In the genomic region with DNA sequence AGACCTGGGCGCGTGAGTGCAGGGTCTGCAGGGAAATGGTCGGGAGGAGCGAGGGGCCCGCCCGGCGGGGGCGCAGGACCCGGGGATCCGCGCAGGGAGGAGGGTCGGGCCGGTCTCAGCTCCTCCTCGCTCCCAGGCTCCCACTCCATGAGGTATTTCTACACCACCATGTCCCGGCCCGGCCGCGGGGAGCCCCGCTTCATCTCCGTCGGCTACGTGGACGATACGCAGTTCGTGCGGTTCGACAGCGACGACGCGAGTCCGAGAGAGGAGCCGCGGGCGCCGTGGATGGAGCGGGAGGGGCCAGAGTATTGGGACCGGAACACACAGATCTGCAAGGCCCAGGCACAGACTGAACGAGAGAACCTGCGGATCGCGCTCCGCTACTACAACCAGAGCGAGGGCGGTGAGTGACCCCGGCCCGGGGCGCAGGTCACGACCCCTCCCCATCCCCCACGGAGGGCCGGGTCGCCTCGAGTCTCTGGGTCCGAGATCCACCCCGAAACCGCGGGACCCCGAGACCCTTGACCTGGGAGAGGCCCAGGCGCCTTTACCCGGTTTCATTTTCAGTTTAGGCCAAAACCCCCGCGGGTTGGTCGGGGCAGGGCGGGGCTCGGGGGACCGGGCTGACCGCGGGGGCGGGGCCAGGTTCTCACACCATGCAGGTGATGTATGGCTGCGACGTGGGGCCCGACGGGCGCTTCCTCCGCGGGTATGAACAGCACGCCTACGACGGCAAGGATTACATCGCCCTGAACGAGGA, we compare ENCODE assay signal across 8 cellular contexts. TPM values are rescaled to one million over a fixed set of nuclear protein-coding genes. Genes with fewer than 3 reads are reported as not detected.
DNase-seq lines count a peak whose midpoint lies in the region; ATAC-seq and TF ChIP-seq lines count a peak whose summit lies in the region.

No MANE protein-coding gene starts in this region.

- ATAC-seq in CD4-positive, CD25-positive, alpha-beta regulatory T cell (ENCODE audit: low read depth in 2 of 2): peak; percentile 87 to 88
- ATAC-seq in GM19324 (IDR thresholded peaks at IDR 0.05; ENCODE audit: low FRiP score, unreplicated experiment) (peak; percentile 77), HG03520 (IDR thresholded peaks at IDR 0.05; ENCODE audit: unreplicated experiment) (peak; percentile 60)

- no peak for TF ChIP-seq CTCF in kidney epithelial cell (IDR thresholded peaks at IDR 0.05; ENCODE audit: insufficient read depth, low read length, poor library complexity, severe bottlenecking)

- peaks cover 6% of the 10 kb centered on the region for H3K36me3 Mint-ChIP-seq in CD4-positive, CD25-positive, alpha-beta regulatory T cell

- peaks cover 0 to 5% (median 0%) of the 10 kb centered on the region in 7 donors for H3K9me3 Mint-ChIP-seq in CD4-positive, CD25-positive, alpha-beta regulatory T cell

- peak overlapping the region; percentile 78 for H3K4me3 ChIP-seq in CD4-positive, CD25-positive, alpha-beta regulatory T cell (ENCODE audit: low read depth, low read length)
- peak overlapping the region; percentile 63 for H3K4me3 ChIP-seq in kidney epithelial cell (ENCODE audit: low read depth, low read length)

- peak overlapping the region; percentile 94 to 99 (median 97) for H3K27ac Mint-ChIP-seq in CD4-positive, CD25-positive, alpha-beta regulatory T cell

- peak overlapping the region; percentile 92 for H3K27ac ChIP-seq in CD4-positive, CD25-positive, alpha-beta regulatory T cell (ENCODE audit: insufficient read depth, low read length, poor library complexity, severe bottlenecking)
- peak overlapping the region; percentile 76 for H3K27ac ChIP-seq in caudate nucleus (ENCODE audit: low read depth, low read length)

- H3K4me1 Mint-ChIP-seq in CD4-positive, CD25-positive, alpha-beta regulatory T cell: peaks cover 0 to 9% (median 3%) of the 10 kb centered on the region in 4 donors

- H3K4me1 ChIP-seq in CD4-positive, CD25-positive, alpha-beta regulatory T cell (ENCODE audit: control insufficient read depth, insufficient read depth, low read length, poor library complexity, severe bottlenecking): peaks cover 15% of the 10 kb centered on the region

- H3K27me3 ChIP-seq in CD4-positive, CD25-positive, alpha-beta regulatory T cell (ENCODE audit: control insufficient read depth, insufficient read depth, low read length): no peaks in the 10 kb centered on the region
- H3K27me3 ChIP-seq in kidney epithelial cell (ENCODE audit: control insufficient read depth, insufficient read depth, low read length): peaks cover 5% of the 10 kb centered on the region

- H3K9me3 ChIP-seq in CD4-positive, CD25-positive, alpha-beta regulatory T cell (ENCODE audit: control insufficient read depth in 2 of 2, low read length in 2 of 2): no peaks in the 10 kb centered on the region

- peak overlapping the region in 3 of 4 donors; percentile 87 to 95 (median 94) for H3K4me3 Mint-ChIP-seq in CD4-positive, CD25-positive, alpha-beta regulatory T cell

- no peaks in the 10 kb centered on the region for H3K36me3 ChIP-seq in CD4-positive, CD25-positive, alpha-beta regulatory T cell (ENCODE audit: control insufficient read depth, insufficient read depth, low read length)
- H3K36me3 ChIP-seq in kidney epithelial cell (ENCODE audit: control insufficient read depth, insufficient read depth, low read length): no peaks in the 10 kb centered on the region

- peak; percentile 82 to 92 (median 88) for DNase-seq in CD4-positive, CD25-positive, alpha-beta regulatory T cell
- peak; percentile 67 for DNase-seq in activated CD4-positive, CD25-positive, alpha-beta regulatory T cell treated with anti-CD3 and anti-CD28 coated beads, Interleukin-2, amount 50 U/mL, for 16 hours (ENCODE audit: low read depth, low spot score)
- DNase-seq in caudate nucleus (lab: John Stamatoyannopoulos, UW): peak in 27 of 61 donors; percentile 3 to 56 (median 28)
- DNase-seq in kidney epithelial cell (ENCODE audit: low read depth): no peak
- DNase-seq in stimulated activated CD4-positive, alpha-beta T cell treated with anti-CD3 and anti-CD28 coated beads, Interleukin-1b, Interleukin-23, amount 100 ng/mL, for 24 hours (ENCODE audit: low read depth in 4 of 4, low spot score in 1 of 4): peak; percentile 10 to 62 (median 49)
- DNase-seq in NCI-H526 treated with DMSO at 0.1 percent for 48 hours (lab: John Stamatoyannopoulos, UW): no peak

- H3K27me3 Mint-ChIP-seq in CD4-positive, CD25-positive, alpha-beta regulatory T cell: no peaks in the 10 kb centered on the region

RNA-seq across cellular contexts. Expression of a gene that starts 54.3 kb away (rescaled TPM):
- total RNA-seq in CD4-positive, CD25-positive, alpha-beta regulatory T cell: 2,388 TPM
- 1,000 to 10,000 TPM; 3,137 to 5,572 (median 4,009) TPM for polyA plus RNA-seq in CD4-positive, CD25-positive, alpha-beta regulatory T cell
- total RNA-seq in kidney epithelial cell: 832 and 921 TPM in 2 replicates

Comparison
In these comparisons a context has a peak if more than half of its experiments do, and no peak if none do; other contexts are left out.
1. DNase-seq: peak in CD4-positive, CD25-positive, alpha-beta regulatory T cell (3 of 3), activated CD4-positive, CD25-positive, alpha-beta regulatory T cell treated with anti-CD3 and anti-CD28 coated beads, Interleukin-2, amount 50 U/mL, for 16 hours (single experiment) and stimulated activated CD4-positive, alpha-beta T cell treated with anti-CD3 and anti-CD28 coated beads, Interleukin-1b, Interleukin-23, amount 100 ng/mL, for 24 hours (4 of 4); none in kidney epithelial cell (single experiment) and NCI-H526 treated with DMSO at 0.1 percent for 48 hours (single experiment).
2. Peak in every context shown above with its lines, with median percentiles within 50 percentile points of each other: ATAC-seq.